Comparison of ENCODE assay signal across 12 cellular contexts in the genomic region with DNA sequence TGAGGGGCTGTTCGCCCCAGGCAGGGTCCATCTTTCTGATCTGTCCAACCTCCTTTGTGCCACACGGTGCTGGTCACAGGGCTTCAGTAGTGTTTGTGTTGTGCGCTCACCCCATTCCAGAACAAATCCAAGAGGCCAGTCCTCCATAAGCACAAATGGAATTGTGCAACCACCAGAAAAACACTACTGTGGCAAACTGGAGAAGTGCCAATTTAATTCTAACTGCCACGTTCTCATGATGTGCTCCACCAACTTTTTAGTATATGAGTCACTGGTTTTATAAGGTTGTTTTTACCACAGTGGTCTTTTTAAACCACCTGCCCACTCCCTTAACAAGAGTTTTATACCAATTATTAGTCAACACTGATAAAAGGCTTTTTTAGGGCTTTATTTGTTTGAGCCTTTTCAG.
DNase-seq lines count a peak whose midpoint lies in the region; ATAC-seq and TF ChIP-seq lines count a peak whose summit lies in the region.
"Had no signal": no experiment of that assay in that cellular context is flagged by ENCODE, and none has a peak within 500 bp of the region (broad histone marks: within the 10 kb centered on the region; RNA-seq: fewer than 3 reads in every experiment).

No MANE protein-coding gene starts in this region.

- H3K27ac Mint-ChIP-seq in activated naive CD4-positive, alpha-beta T cell treated with anti-CD3 and anti-CD28 coated beads for 36 hours: no peak overlapping the region

- H2BK120ac ChIP-seq in IMR-90 (ENCODE audit: low read depth, low read length): 0 out of 2 replicates have a peak overlapping the region, but pooled peaks have one; percentile 9

- TF ChIP-seq CTCF in IMR-90 (conservative IDR thresholded peaks at IDR 0.05; ENCODE audit: low read depth, low read length): no peak

- H3K36me3 Mint-ChIP-seq in activated naive CD4-positive, alpha-beta T cell treated with anti-CD3 and anti-CD28 coated beads for 36 hours (ENCODE audit: low read depth): no peaks in the 10 kb centered on the region

- 0 out of 2 replicates have a peak overlapping the region, but pooled peaks have one; percentile 62 for H2BK20ac ChIP-seq in IMR-90 (ENCODE audit: low read depth, low read length)

- H3K14ac ChIP-seq in IMR-90 (replicated peaks; ENCODE audit: low read depth, low read length): peak overlapping the region; percentile 40; the same call in 1 of the 2 replicates

- peak; percentile 34 for DNase-seq in COLO668 (lab: John Stamatoyannopoulos, UW; ENCODE audit: unreplicated experiment)
- DNase-seq in IMR-90: peak; percentile 81
- peak; percentile 91 for DNase-seq in amniotic epithelial cell (ENCODE audit: low read depth)
- peak; percentile 74 for DNase-seq in kidney tubule cell (ENCODE audit: low spot score)
- no peak for DNase-seq in midbrain (lab: John Stamatoyannopoulos, UW)
- DNase-seq in activated T-cell treated with anti-CD3 and anti-CD28 coated beads for 4 hours: no peak
- no peak for DNase-seq in activated naive CD4-positive, alpha-beta T cell treated with anti-CD3 and anti-CD28 coated beads for 36 hours
- DNase-seq: activated naive CD4-positive, alpha-beta T cell treated with anti-CD3 and anti-CD28 coated beads, Interleukin-2, amount 50 U/mL, for 16 hours; small intestine; T-helper 1 cell had no signal

- H3K23ac ChIP-seq in IMR-90 (ENCODE audit: low read depth, low read length): no peak overlapping the region

- no peak overlapping the region for H4K5ac ChIP-seq in IMR-90 (ENCODE audit: low read depth, low read length)

- H4K20me1 ChIP-seq in IMR-90 (ENCODE audit: insufficient read depth, low read length): no peaks in the 10 kb centered on the region

- H3K36me3 ChIP-seq in IMR-90 (ENCODE audit: control insufficient read depth, insufficient read depth, low read length): no peaks in the 10 kb centered on the region; the same call in 1 of the 2 replicates
- H3K36me3 ChIP-seq: thoracic aorta had no signal

- H4K8ac ChIP-seq in IMR-90 (ENCODE audit: low read depth in 2 of 2, low read length in 2 of 2): peak overlapping the region in 1 of 2 experiments; percentile 6; a peak in 2 of 4 replicates

- peak overlapping the region; percentile 64 for H2AFZ ChIP-seq in IMR-90 (replicated peaks; ENCODE audit: low read length, poor library complexity)

- H2AK5ac ChIP-seq in IMR-90 (ENCODE audit: low read depth, low read length): no peak overlapping the region

- peak overlapping the region; percentile 27; the same call in 1 of the 2 replicates for H3K4ac ChIP-seq in IMR-90 (ENCODE audit: low read depth, low read length)

- 0 out of 2 replicates have a peak overlapping the region, but pooled peaks have one; percentile 16 for H3K18ac ChIP-seq in IMR-90 (ENCODE audit: low read depth, low read length)

- H4K91ac ChIP-seq in IMR-90 (ENCODE audit: insufficient read depth, low read depth, low read length): no peak overlapping the region

- ATAC-seq in IMR-90 (ENCODE audit: low read depth): peak; percentile 42; the same call in 1 of the 2 replicates
- ATAC-seq in GM21526 (IDR thresholded peaks at IDR 0.05; ENCODE audit: low FRiP score, unreplicated experiment): no peak

- H2AK9ac ChIP-seq in IMR-90 (replicated peaks; ENCODE audit: low read depth, low read length, poor library complexity): peak overlapping the region; percentile 31

- H3K4me2 ChIP-seq in IMR-90 (ENCODE audit: low read depth, low read length): no peak overlapping the region

- H3K27ac ChIP-seq in IMR-90 (ENCODE audit: insufficient read depth, low read length): peak overlapping the region; percentile 53; the same call in 1 of the 2 replicates
- H3K27ac ChIP-seq: thoracic aorta had no signal

- POLR2A ChIA-PET in IMR-90 (lab: Charles Lee; ENCODE audit: unreplicated experiment): no interaction called here

- no peak for TF ChIP-seq RAD21 in IMR-90 (IDR thresholded peaks at IDR 0.05; ENCODE audit: low read length)

- CTCF ChIA-PET in IMR-90 (lab: Yijun Ruan, JAX): no interaction called here
- CTCF ChIA-PET in activated naive CD4-positive, alpha-beta T cell treated with anti-CD3 and anti-CD28 coated beads for 36 hours (lab: Charles Lee): no interaction called here

- intact Hi-C loops in IMR-90 (cut with micrococcal nuclease): no loop called here
- intact Hi-C loops in activated naive CD4-positive, alpha-beta T cell treated with anti-CD3 and anti-CD28 coated beads for 36 hours (cut with micrococcal nuclease): no loop called here

- in situ Hi-C loops in IMR-90 (cut with MboI; ENCODE audit: low sequenced_read_pairs): no loop called here

- H3K9ac ChIP-seq in IMR-90 (ENCODE audit: low read depth, low read length): no peak overlapping the region

- dilution Hi-C loops in IMR-90 (cut with HindIII; ENCODE audit: low sequenced_read_pairs, unreplicated experiment): no loop called here

- TF ChIP-seq POLR2A in IMR-90 (IDR thresholded peaks at IDR 0.05; ENCODE audit: low read depth, low read length): no peak

- H3K27me3 ChIP-seq in IMR-90 (ENCODE audit: control insufficient read depth, insufficient read depth, low read length): no peaks in the 10 kb centered on the region

- WGBS in IMR-90 (ENCODE audit: extremely low coverage in 2 of 2, insufficient read length in 1 of 2), 2 experiments: no CpG with 5 or more reads among the region's 4 CpGs

- H3K27me3 Mint-ChIP-seq in activated naive CD4-positive, alpha-beta T cell treated with anti-CD3 and anti-CD28 coated beads for 36 hours (ENCODE audit: low read depth): no peaks in the 10 kb centered on the region

- no peak overlapping the region for H3K4me3 ChIP-seq in IMR-90 (ENCODE audit: insufficient read depth, low read depth, low read length)
- H3K4me3 ChIP-seq: thoracic aorta had no signal

- H3K56ac ChIP-seq in IMR-90 (ENCODE audit: extremely low read depth, insufficient read depth, low read length): no peak overlapping the region

- peaks cover 4% of the 10 kb centered on the region for H3K4me1 ChIP-seq in IMR-90 (ENCODE audit: control insufficient read depth, insufficient read depth, low read length)

- H3K9me1 ChIP-seq in IMR-90 (ENCODE audit: insufficient read depth, low read length): peaks cover 3% of the 10 kb centered on the region

- no peaks in the 10 kb centered on the region for H3K4me1 Mint-ChIP-seq in activated naive CD4-positive, alpha-beta T cell treated with anti-CD3 and anti-CD28 coated beads for 36 hours (ENCODE audit: low read depth)

- H3K4me3 Mint-ChIP-seq in activated naive CD4-positive, alpha-beta T cell treated with anti-CD3 and anti-CD28 coated beads for 36 hours: no peak overlapping the region

- H3K9me3 Mint-ChIP-seq in activated naive CD4-positive, alpha-beta T cell treated with anti-CD3 and anti-CD28 coated beads for 36 hours: no peaks in the 10 kb centered on the region

- no peak overlapping the region for H2BK15ac ChIP-seq in IMR-90 (ENCODE audit: low read depth, low read length)

- no TSS peak for BruUV-seq in IMR-90 (replicated peaks; lab: Mats Ljungman, UMichigan)

- H3K9me3 ChIP-seq in IMR-90 (ENCODE audit: control insufficient read depth, insufficient read depth, low read length): no peaks in the 10 kb centered on the region
- H3K9me3 ChIP-seq: thoracic aorta had no signal

- H3K79me1 ChIP-seq in IMR-90 (ENCODE audit: low read depth in 1 of 2, low read length in 2 of 2): peaks cover 0 to 3% of the 10 kb centered on the region in 2 experiments; a peak in 1 of 4 replicates

- peak overlapping the region; percentile 43 for H2BK5ac ChIP-seq in IMR-90 (ENCODE audit: low read depth, low read length, poor library complexity, severe bottlenecking)

TF ChIP-seq in IMR-90, 13 proteins besides CTCF, POLR2A, EP300 and RAD21:
- TF ChIP-seq RCOR1 (IDR thresholded peaks at IDR 0.05; ENCODE audit: insufficient replicate concordance, low read length) (no peak), CEBPB (IDR thresholded peaks at IDR 0.05; ENCODE audit: low read depth, low read length) (peak; percentile 93)

Comparison
In these comparisons a context has a peak if more than half of its experiments do, and no peak if none do; other contexts are left out.
1. DNase-seq: peak in COLO668 (single experiment), IMR-90 (single experiment), amniotic epithelial cell (single experiment) and kidney tubule cell (single experiment); none in midbrain (single experiment), activated T-cell treated with anti-CD3 and anti-CD28 coated beads for 4 hours (single experiment) and activated naive CD4-positive, alpha-beta T cell treated with anti-CD3 and anti-CD28 coated beads for 36 hours (single experiment).